22 cellular contexts compared by ENCODE assay signal in genomic region chr7:109092268-109092667, GRCh38.
DNase-seq lines count a peak whose midpoint lies in the region; ATAC-seq and TF ChIP-seq lines count a peak whose summit lies in the region.
"Had no signal": no experiment of that assay in that cellular context is flagged by ENCODE, and none has a peak within 500 bp of the region (broad histone marks: within the 10 kb centered on the region; RNA-seq: fewer than 3 reads in every experiment).

No MANE protein-coding gene starts in this region.

- H3K4me3 Mint-ChIP-seq in GM23338 (no peak overlapping the region), endothelial cell (ENCODE audit: unreplicated experiment) (no peak overlapping the region)
- H3K4me3 Mint-ChIP-seq in activated naive CD8-positive, alpha-beta T cell treated with anti-CD3 and anti-CD28 coated beads for 36 hours, result no peak overlapping the region
- H3K4me3 Mint-ChIP-seq: CD4-positive, alpha-beta T cell had no signal

- H3K9me3 ChIP-seq in OCI-LY7 (ENCODE audit: low read length), result no peaks in the 10 kb centered on the region
- H3K9me3 ChIP-seq: esophagus muscularis mucosa, neutrophil, suprapubic skin had no signal

- H3K4me3 ChIP-seq in GM23338 (no peak overlapping the region), OCI-LY7 (ENCODE audit: low read depth, low read length, poor library complexity, severe bottlenecking) (no peak overlapping the region)
- H3K4me3 ChIP-seq: esophagus muscularis mucosa, left ventricle myocardium inferior, suprapubic skin had no signal

- H2AFZ ChIP-seq in GM23338, result no peak overlapping the region
- H2AFZ ChIP-seq in OCI-LY7 (ENCODE audit: low read length), result no peak overlapping the region

- H3K9me3 Mint-ChIP-seq in GM23338 (peaks cover 6% of the 10 kb centered on the region; the same call in 1 of the 3 replicates), endothelial cell (ENCODE audit: unreplicated experiment) (no peaks in the 10 kb centered on the region)
- peaks cover 10% of the 10 kb centered on the region for H3K9me3 Mint-ChIP-seq in activated naive CD8-positive, alpha-beta T cell treated with anti-CD3 and anti-CD28 coated beads for 36 hours

- H4K20me1 ChIP-seq in GM23338 (replicated peaks; ENCODE audit: insufficient read depth) (no peaks in the 10 kb centered on the region), OCI-LY7 (ENCODE audit: insufficient read depth, low read length) (no peaks in the 10 kb centered on the region)

- H3K4me1 ChIP-seq in GM23338 (ENCODE audit: insufficient read depth) (no peaks in the 10 kb centered on the region), OCI-LY7 (ENCODE audit: insufficient read depth, low read length, poor library complexity, severe bottlenecking) (no peaks in the 10 kb centered on the region)
- H3K4me1 ChIP-seq: esophagus muscularis mucosa, left ventricle myocardium inferior, suprapubic skin had no signal

- H3K36me3 Mint-ChIP-seq in GM23338 (ENCODE audit: low read depth) (no peaks in the 10 kb centered on the region), endothelial cell (ENCODE audit: low read depth, unreplicated experiment) (no peaks in the 10 kb centered on the region)
- H3K36me3 Mint-ChIP-seq in activated naive CD8-positive, alpha-beta T cell treated with anti-CD3 and anti-CD28 coated beads for 36 hours, result no peaks in the 10 kb centered on the region

- no peaks in the 10 kb centered on the region for H3K36me3 ChIP-seq in GM23338 (ENCODE audit: insufficient read depth)
- H3K36me3 ChIP-seq in OCI-LY7 (ENCODE audit: insufficient read depth, low read length), result no peaks in the 10 kb centered on the region
- H3K36me3 ChIP-seq: esophagus muscularis mucosa, left ventricle myocardium inferior, neutrophil, suprapubic skin had no signal

- H3K79me2 ChIP-seq in GM23338 (replicated peaks; ENCODE audit: insufficient read depth) (no peaks in the 10 kb centered on the region), OCI-LY7 (ENCODE audit: insufficient read depth, low read depth, low read length) (no peaks in the 10 kb centered on the region)

- POLR2A ChIA-PET in OCI-LY7 (lab: Charles Lee), result interaction anchor here (0.6 to 1.3 kb wide), 5 partner anchors 9 to 356 kb away, joined by 3 to 5 read pairs (median 3); no protein-coding TSS in a partner anchor

- no peak overlapping the region for H3K27ac Mint-ChIP-seq in GM23338
- no peak overlapping the region for H3K27ac Mint-ChIP-seq in endothelial cell (ENCODE audit: unreplicated experiment)
- no peak overlapping the region for H3K27ac Mint-ChIP-seq in activated naive CD8-positive, alpha-beta T cell treated with anti-CD3 and anti-CD28 coated beads for 36 hours
- H3K27ac Mint-ChIP-seq: CD4-positive, alpha-beta T cell had no signal

- H3K9me2 ChIP-seq in GM23338 (ENCODE audit: insufficient read depth), result no peaks in the 10 kb centered on the region
- H3K9me2 ChIP-seq in OCI-LY7 (ENCODE audit: insufficient read depth, low read length), result no peaks in the 10 kb centered on the region

- DNase-seq in GM23338 (ENCODE audit: low spot score) (peak; percentile 15), OCI-LY7 (ENCODE audit: low spot score) (no peak), endothelial cell (ENCODE audit: low spot score) (no peak), posterior vena cava (ENCODE audit: low spot score) (no peak), GDM1 (lab: John Stamatoyannopoulos, UW) (no peak)
- DNase-seq in activated naive CD8-positive, alpha-beta T cell treated with anti-CD3 and anti-CD28 coated beads for 36 hours, result no peak
- no peak for DNase-seq in activated CD4-positive, CD25-positive, alpha-beta regulatory T cell (lab: John Stamatoyannopoulos, UW)
- DNase-seq: activated CD4-positive, alpha-beta T cell treated with anti-CD3 and anti-CD28 coated beads, Interleukin-2, amount 50 U/mL, for 4 hours; activated gamma-delta T cell treated with Interleukin-2 at 50 U/mL for 16 hours; amniotic stem cell; CD4-positive, alpha-beta T cell; central memory CD4-positive, alpha-beta T cell; glutamatergic neuron; left ventricle myocardium inferior; NCI-H1436 treated with DMSO at 0.1 percent for 48 hours; NCI-H2227 treated with DMSO at 0.1 percent for 48 hours; NK-92 treated with Interleukin-12 subunit alpha and Interleukin-12 subunit beta, amount 100 ng/mL, for 24 hours; Right ventricle myocardium superior had no signal

- H3K4me2 ChIP-seq in GM23338 (no peak overlapping the region), OCI-LY7 (ENCODE audit: low read length) (no peak overlapping the region)

- H3K4me1 Mint-ChIP-seq in GM23338 (no peaks in the 10 kb centered on the region), endothelial cell (ENCODE audit: unreplicated experiment) (no peaks in the 10 kb centered on the region)
- H3K4me1 Mint-ChIP-seq in activated naive CD8-positive, alpha-beta T cell treated with anti-CD3 and anti-CD28 coated beads for 36 hours, result no peaks in the 10 kb centered on the region

- BruUV-seq in OCI-LY7 (replicated peaks; lab: Mats Ljungman, UMichigan), result no TSS peak

- peak; percentile 29; the same call in 1 of the 3 replicates for ATAC-seq in GM23338

- no peaks in the 10 kb centered on the region for H3F3A ChIP-seq in GM23338 (replicated peaks; ENCODE audit: low read depth)

- TF ChIP-seq CTCF in 22Rv1 (IDR thresholded peaks at IDR 0.05), result peak; percentile 37; the same call in 1 of the 2 replicates
- TF ChIP-seq CTCF in GM23338 (conservative IDR thresholded peaks at IDR 0.05; ENCODE audit: low read depth in 2 of 2), result peak in 1 of 2 experiments; percentile 42; a peak in 2 of 4 replicates
- peak; percentile 47 for TF ChIP-seq CTCF in OCI-LY7 (conservative IDR thresholded peaks at IDR 0.05; ENCODE audit: low read length)
- peak; percentile 44 for TF ChIP-seq CTCF in endothelial cell (IDR thresholded peaks at IDR 0.05; ENCODE audit: unreplicated experiment)

- H3K27me3 ChIP-seq in GM23338 (ENCODE audit: insufficient read depth), result no peaks in the 10 kb centered on the region
- H3K27me3 ChIP-seq: esophagus muscularis mucosa, neutrophil, suprapubic skin had no signal

- H3K27me3 Mint-ChIP-seq in GM23338 (ENCODE audit: insufficient read depth, low read depth, poor library complexity) (no peaks in the 10 kb centered on the region), endothelial cell (ENCODE audit: unreplicated experiment) (peaks cover 2% of the 10 kb centered on the region)
- H3K27me3 Mint-ChIP-seq in activated naive CD8-positive, alpha-beta T cell treated with anti-CD3 and anti-CD28 coated beads for 36 hours, result no peaks in the 10 kb centered on the region
- H3K27me3 Mint-ChIP-seq: CD4-positive, alpha-beta T cell had no signal

- intact Hi-C loops in OCI-LY7 (cut with micrococcal nuclease; ENCODE audit: unreplicated experiment), result no loop called here
- intact Hi-C loops in posterior vena cava (cut with DNase I), result no loop called here

- H3K27ac ChIP-seq in 22Rv1, result no peak overlapping the region
- H3K27ac ChIP-seq in GM23338 (ENCODE audit: low read depth), result no peak overlapping the region
- no peak overlapping the region for H3K27ac ChIP-seq in OCI-LY7 (ENCODE audit: low read depth, low read length, poor library complexity, severe bottlenecking)
- H3K27ac ChIP-seq: esophagus muscularis mucosa, left ventricle myocardium inferior, neutrophil, suprapubic skin had no signal

- CTCF ChIA-PET in OCI-LY7 (lab: Charles Lee; ENCODE audit: unreplicated experiment), result no interaction called here

TF ChIP-seq in GM23338, 12 proteins besides CTCF, POLR2A, EP300 and RAD21 (continues in another document):
- TF ChIP-seq EZH2phosphoT487 (IDR thresholded peaks at IDR 0.05; ENCODE audit: unreplicated experiment), result no peak
- TF ChIP-seq ZNF114 (CRISPR knock-in tag; IDR thresholded peaks at IDR 0.05), result no peak
